Comparison of ENCODE assay signal across 10 cellular contexts in the genomic region with DNA sequence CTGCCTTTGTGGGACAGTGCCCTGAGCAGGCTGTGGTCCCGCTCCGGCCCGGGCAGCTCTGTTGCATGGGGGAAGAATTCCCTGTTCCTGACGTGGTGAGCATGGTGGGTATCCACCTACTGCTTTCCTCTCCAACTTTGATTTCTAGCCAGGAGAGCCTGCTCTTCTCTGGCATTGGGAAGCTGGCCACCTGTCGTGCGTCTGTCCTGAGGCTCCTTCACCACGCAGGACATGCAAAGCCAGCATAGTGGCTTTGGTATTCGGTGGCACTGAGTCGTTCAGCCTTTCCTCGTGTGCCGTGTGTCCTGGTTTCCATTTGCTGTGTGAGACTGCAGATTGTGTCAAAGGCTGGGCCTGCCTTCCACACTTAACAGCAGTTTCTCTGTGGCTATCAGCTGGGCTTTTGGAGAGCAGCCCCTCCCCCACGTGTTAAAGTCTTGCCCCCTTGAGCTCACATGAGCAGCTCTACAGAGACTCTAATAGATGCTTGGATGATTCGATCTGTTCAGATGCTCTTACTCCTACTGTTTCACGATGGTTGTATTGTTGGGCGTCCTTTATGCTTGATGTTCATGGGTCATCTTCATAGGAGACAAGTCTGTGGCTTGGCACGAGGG. TPM values are rescaled to one million over a fixed set of nuclear protein-coding genes. Genes with fewer than 3 reads are reported as not detected.
DNase-seq lines count a peak whose midpoint lies in the region; ATAC-seq and TF ChIP-seq lines count a peak whose summit lies in the region.
"Had no signal": no experiment of that assay in that cellular context is flagged by ENCODE, and none has a peak within 500 bp of the region (broad histone marks: within the 10 kb centered on the region; RNA-seq: fewer than 3 reads in every experiment).

No MANE protein-coding gene starts in this region.

- TF ChIP-seq POLR2A in gastrocnemius medialis (IDR thresholded peaks at IDR 0.05) (no peak), vagina (IDR thresholded peaks at IDR 0.05) (no peak)

- TF ChIP-seq CTCF in GM06990 (IDR thresholded peaks at IDR 0.05; ENCODE audit: insufficient read depth, low read length, poor library complexity, severe bottlenecking) (no peak), colonic mucosa (IDR thresholded peaks at IDR 0.05) (no peak), gastrocnemius medialis (IDR thresholded peaks at IDR 0.05 in 4 of 5, conservative IDR thresholded peaks at IDR 0.05 in 1 of 5) (no peak), vagina (IDR thresholded peaks at IDR 0.05) (no peak)

- intact Hi-C loops in colonic mucosa (cut with DNase I) (no loop called here), gastrocnemius medialis (cut with DNase I; ENCODE audit: low total_unique reads) (loop anchor here (10.0 kb wide), 2 partner anchors 236 to 1366 kb away; no protein-coding TSS in a partner anchor), vagina (cut with DNase I) (no loop called here)

- no peaks in the 10 kb centered on the region for H3K27me3 ChIP-seq in GM06990 (replicated peaks; ENCODE audit: control insufficient read depth, insufficient read depth, low read length)
- no peaks in the 10 kb centered on the region for H3K27me3 ChIP-seq in colonic mucosa
- H3K27me3 ChIP-seq in gastrocnemius medialis = no peaks in the 10 kb centered on the region
- H3K27me3 ChIP-seq in vagina = no peaks in the 10 kb centered on the region

- ATAC-seq in HG03159 (IDR thresholded peaks at IDR 0.05; ENCODE audit: unreplicated experiment) (peak; percentile 12), gastrocnemius medialis (no peak), SK-N-SH treated with all-trans-retinoic acid at 6 μM for 48 hours (no peak)
- ATAC-seq: HCT116 had no signal

- peak overlapping the region; percentile 16; the same call in 1 of the 2 replicates for H3K4me3 ChIP-seq in GM06990 (replicated peaks; ENCODE audit: low read depth, low read length)
- no peak overlapping the region for H3K4me3 ChIP-seq in colonic mucosa
- no peak overlapping the region for H3K4me3 ChIP-seq in gastrocnemius medialis
- H3K4me3 ChIP-seq in vagina = no peak overlapping the region

- H3K4me1 ChIP-seq in colonic mucosa = no peaks in the 10 kb centered on the region
- H3K4me1 ChIP-seq in gastrocnemius medialis = peaks cover 10 to 19% of the 10 kb centered on the region in 2 donors
- H3K4me1 ChIP-seq in vagina = peaks cover 5% of the 10 kb centered on the region

- no peaks in the 10 kb centered on the region for H3K9me3 ChIP-seq in colonic mucosa
- no peaks in the 10 kb centered on the region for H3K9me3 ChIP-seq in gastrocnemius medialis
- no peaks in the 10 kb centered on the region for H3K9me3 ChIP-seq in vagina

- H3K27ac ChIP-seq in colonic mucosa = peak overlapping the region; percentile 43
- H3K27ac ChIP-seq in gastrocnemius medialis = peak overlapping the region in 3 of 4 donors; percentile 2 to 54 (median 53)
- H3K27ac ChIP-seq in vagina = no peak overlapping the region

- peak overlapping the region in 1 of 2 donors; percentile 38 for H3K9ac ChIP-seq in colonic mucosa (ENCODE audit: low read depth in 2 of 2, low read length in 2 of 2)

- H3K36me3 ChIP-seq in GM06990 (ENCODE audit: control insufficient read depth, insufficient read depth, low read length) = no peaks in the 10 kb centered on the region; the same call in 1 of the 2 replicates
- H3K36me3 ChIP-seq in colonic mucosa = no peaks in the 10 kb centered on the region
- no peaks in the 10 kb centered on the region for H3K36me3 ChIP-seq in gastrocnemius medialis
- peaks cover 0 to 5% of the 10 kb centered on the region in 2 donors for H3K36me3 ChIP-seq in vagina

- DNase-seq in GM06990 (ENCODE audit: extremely low read depth, insufficient read length) (no peak), colonic mucosa (no peak), gastrocnemius medialis (no peak), NCI-H2029 (lab: John Stamatoyannopoulos, UW) (no peak), vagina (ENCODE audit: extremely low spot score in 2 of 2) (no peak)
- DNase-seq in stimulated activated naive CD4-positive, alpha-beta T cell treated with Interleukin-2 at 50 U/mL for 16 hours (lab: John Stamatoyannopoulos, UW) = no peak
- DNase-seq: DMS153 had no signal

- in situ Hi-C loops in gastrocnemius medialis (cut with MboI; ENCODE audit: low sequenced_read_pairs in 4 of 4) = no loop called here

TF ChIP-seq in SK-N-SH treated with all-trans-retinoic acid at 6 μM for 48 hours, 23 proteins besides CTCF, POLR2A, EP300 and RAD21:
- TF ChIP-seq ARNTL (CRISPR knock-in tag; IDR thresholded peaks at IDR 0.05; ENCODE audit: borderline replicate concordance, low read depth) (no peak), ZFP3 (CRISPR knock-in tag; IDR thresholded peaks at IDR 0.05) (no peak), RARB (CRISPR knock-in tag; IDR thresholded peaks at IDR 0.05) (no peak), GLIS3 (CRISPR knock-in tag; IDR thresholded peaks at IDR 0.05) (no peak), OSR1 (CRISPR knock-in tag; IDR thresholded peaks at IDR 0.05) (no peak), ZNF565 (CRISPR knock-in tag; conservative IDR thresholded peaks at IDR 0.05; ENCODE audit: low read depth) (no peak), ZC3H10 (CRISPR knock-in tag; IDR thresholded peaks at IDR 0.05) (no peak), CSDC2 (CRISPR knock-in tag; IDR thresholded peaks at IDR 0.05) (no peak), BACH2 (CRISPR knock-in tag; IDR thresholded peaks at IDR 0.05; ENCODE audit: borderline replicate concordance) (no peak), ESRRG (CRISPR knock-in tag; IDR thresholded peaks at IDR 0.05) (no peak)
- TF ChIP-seq, protein P1, sequence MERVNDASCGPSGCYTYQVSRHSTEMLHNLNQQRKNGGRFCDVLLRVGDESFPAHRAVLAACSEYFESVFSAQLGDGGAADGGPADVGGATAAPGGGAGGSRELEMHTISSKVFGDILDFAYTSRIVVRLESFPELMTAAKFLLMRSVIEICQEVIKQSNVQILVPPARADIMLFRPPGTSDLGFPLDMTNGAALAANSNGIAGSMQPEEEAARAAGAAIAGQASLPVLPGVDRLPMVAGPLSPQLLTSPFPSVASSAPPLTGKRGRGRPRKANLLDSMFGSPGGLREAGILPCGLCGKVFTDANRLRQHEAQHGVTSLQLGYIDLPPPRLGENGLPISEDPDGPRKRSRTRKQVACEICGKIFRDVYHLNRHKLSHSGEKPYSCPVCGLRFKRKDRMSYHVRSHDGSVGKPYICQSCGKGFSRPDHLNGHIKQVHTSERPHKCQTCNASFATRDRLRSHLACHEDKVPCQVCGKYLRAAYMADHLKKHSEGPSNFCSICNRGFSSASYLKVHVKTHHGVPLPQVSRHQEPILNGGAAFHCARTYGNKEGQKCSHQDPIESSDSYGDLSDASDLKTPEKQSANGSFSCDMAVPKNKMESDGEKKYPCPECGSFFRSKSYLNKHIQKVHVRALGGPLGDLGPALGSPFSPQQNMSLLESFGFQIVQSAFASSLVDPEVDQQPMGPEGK (CRISPR knock-in tag; IDR thresholded peaks at IDR 0.05; ENCODE audit: borderline replicate concordance) = no peak
- TF ChIP-seq, protein P2, sequence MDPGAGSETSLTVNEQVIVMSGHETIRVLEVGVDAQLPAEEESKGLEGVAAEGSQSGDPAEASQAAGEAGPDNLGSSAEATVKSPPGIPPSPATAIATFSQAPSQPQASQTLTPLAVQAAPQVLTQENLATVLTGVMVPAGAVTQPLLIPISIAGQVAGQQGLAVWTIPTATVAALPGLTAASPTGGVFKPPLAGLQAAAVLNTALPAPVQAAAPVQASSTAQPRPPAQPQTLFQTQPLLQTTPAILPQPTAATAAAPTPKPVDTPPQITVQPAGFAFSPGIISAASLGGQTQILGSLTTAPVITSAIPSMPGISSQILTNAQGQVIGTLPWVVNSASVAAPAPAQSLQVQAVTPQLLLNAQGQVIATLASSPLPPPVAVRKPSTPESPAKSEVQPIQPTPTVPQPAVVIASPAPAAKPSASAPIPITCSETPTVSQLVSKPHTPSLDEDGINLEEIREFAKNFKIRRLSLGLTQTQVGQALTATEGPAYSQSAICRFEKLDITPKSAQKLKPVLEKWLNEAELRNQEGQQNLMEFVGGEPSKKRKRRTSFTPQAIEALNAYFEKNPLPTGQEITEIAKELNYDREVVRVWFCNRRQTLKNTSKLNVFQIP (CRISPR knock-in tag; IDR thresholded peaks at IDR 0.05; ENCODE audit: borderline replicate concordance, low read depth) = no peak
- TF ChIP-seq, protein P3, sequence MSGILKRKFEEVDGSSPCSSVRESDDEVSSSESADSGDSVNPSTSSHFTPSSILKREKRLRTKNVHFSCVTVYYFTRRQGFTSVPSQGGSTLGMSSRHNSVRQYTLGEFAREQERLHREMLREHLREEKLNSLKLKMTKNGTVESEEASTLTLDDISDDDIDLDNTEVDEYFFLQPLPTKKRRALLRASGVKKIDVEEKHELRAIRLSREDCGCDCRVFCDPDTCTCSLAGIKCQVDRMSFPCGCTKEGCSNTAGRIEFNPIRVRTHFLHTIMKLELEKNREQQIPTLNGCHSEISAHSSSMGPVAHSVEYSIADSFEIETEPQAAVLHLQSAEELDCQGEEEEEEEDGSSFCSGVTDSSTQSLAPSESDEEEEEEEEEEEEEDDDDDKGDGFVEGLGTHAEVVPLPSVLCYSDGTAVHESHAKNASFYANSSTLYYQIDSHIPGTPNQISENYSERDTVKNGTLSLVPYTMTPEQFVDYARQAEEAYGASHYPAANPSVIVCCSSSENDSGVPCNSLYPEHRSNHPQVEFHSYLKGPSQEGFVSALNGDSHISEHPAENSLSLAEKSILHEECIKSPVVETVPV (CRISPR knock-in tag; IDR thresholded peaks at IDR 0.05) = no peak

RNA-seq across cellular contexts. Expression of a gene that starts 46.4 kb away (rescaled TPM):
- total RNA-seq in colonic mucosa (1 to 10 TPM in 1 of 2 donors, under 1 TPM in 1; 0.62 to 1.2 TPM), gastrocnemius medialis (100 to 1,000 TPM in 1 of 4 donors, 10 to 100 TPM in 3; 72.5 to 307 (median 84.4) TPM), vagina (1.2 TPM)

Comparison
In these comparisons a context has a peak if more than half of its experiments do, and no peak if none do; other contexts are left out.
1. RNA of a gene that starts 46.4 kb away (total RNA-seq): 72.5 to 307 TPM in gastrocnemius medialis; 1.2 TPM in vagina (single experiment) and 0.62 to 1.2 TPM in colonic mucosa; every median in the first group is over 10 times any median in the second.